7 cellular contexts compared by ENCODE assay signal in genomic region chr3:32018723-32019564, GRCh38. TPM values are rescaled to one million over a fixed set of nuclear protein-coding genes. Genes with fewer than 3 reads are reported as not detected.
A peak's percentile ranks its signal among the peaks of the same experiment; 100 is the strongest.
DNase-seq lines count a peak whose midpoint lies in the region; ATAC-seq and TF ChIP-seq lines count a peak whose summit lies in the region.

No MANE protein-coding gene starts in this region.

- H3K36me3 ChIP-seq in esophagus muscularis mucosa, result no peaks in the 10 kb centered on the region

- peaks cover 13% of the 10 kb centered on the region for H3K9me3 Mint-ChIP-seq in nephron progenitor cell

- H3K4me1 ChIP-seq in esophagus muscularis mucosa, result peaks cover 0 to 20% (median 15%) of the 10 kb centered on the region in 4 donors

- peaks cover 10% of the 10 kb centered on the region for H3K4me1 Mint-ChIP-seq in nephron progenitor cell

- no peak overlapping the region for H3K4me3 Mint-ChIP-seq in nephron progenitor cell

- no peak overlapping the region for H3K27ac Mint-ChIP-seq in nephron progenitor cell

- ATAC-seq in GM18861 (IDR thresholded peaks at IDR 0.05; ENCODE audit: unreplicated experiment), result no peak
- no peak for ATAC-seq in HG03097 (IDR thresholded peaks at IDR 0.05; ENCODE audit: low FRiP score, unreplicated experiment)

- no peaks in the 10 kb centered on the region for H3K9me3 ChIP-seq in esophagus muscularis mucosa

- TF ChIP-seq EP300 in esophagus muscularis mucosa (IDR thresholded peaks at IDR 0.05), result no peak

- no peaks in the 10 kb centered on the region for H3K27me3 ChIP-seq in HL-60 (ENCODE audit: insufficient read depth, poor library complexity, severe bottlenecking)
- H3K27me3 ChIP-seq in esophagus muscularis mucosa, result no peaks in the 10 kb centered on the region

- TF ChIP-seq CTCF in HL-60 (IDR thresholded peaks at IDR 0.05; ENCODE audit: insufficient read depth, low read length), result peak; percentile 43
- TF ChIP-seq CTCF in esophagus muscularis mucosa (IDR thresholded peaks at IDR 0.05), result peak; percentile 76 to 82 (median 77)
- peak; percentile 68 for TF ChIP-seq CTCF in nephron progenitor cell (IDR thresholded peaks at IDR 0.05)

- WGBS in esophagus muscularis mucosa, result 49% methylated on average over 5 of the region's 5 CpGs

- H3K27me3 Mint-ChIP-seq in nephron progenitor cell (ENCODE audit: low read depth, poor library complexity), result peaks cover 5% of the 10 kb centered on the region

- TF ChIP-seq POLR2A in esophagus muscularis mucosa (IDR thresholded peaks at IDR 0.05; ENCODE audit: low read depth), result no peak

- intact Hi-C loops in esophagus muscularis mucosa (cut with DNase I), result loop anchor here (1.0 kb wide), 1 partner anchor 125 kb away; no protein-coding TSS in a partner anchor

- DNase-seq in GM04503 (ENCODE audit: low read depth) (peak; percentile 5), HL-60 (ENCODE audit: low read depth in 1 of 2, low spot score in 1 of 2) (peak in 1 of 2 experiments; percentile 43), RPMI8226 (peak; percentile 31), esophagus muscularis mucosa (ENCODE audit: extremely low spot score) (no peak), nephron progenitor cell (no peak)

- H3K27ac ChIP-seq in HL-60 (replicated peaks), result no peak overlapping the region
- no peak overlapping the region for H3K27ac ChIP-seq in esophagus muscularis mucosa (replicated peaks in 1 of 4)

- H3K36me3 Mint-ChIP-seq in nephron progenitor cell (ENCODE audit: low read depth), result no peaks in the 10 kb centered on the region

- H3K4me3 ChIP-seq in HL-60 (replicated peaks; ENCODE audit: insufficient read depth, low read length) (no peak overlapping the region), esophagus muscularis mucosa (no peak overlapping the region)

RNA-seq across cellular contexts. Expression of gene ZNF860, which starts 37.4 kb away (rescaled TPM):
- total RNA-seq in esophagus muscularis mucosa, result under 1 TPM; under 0.01 to 0.66 (median 0.28) TPM

RNA-seq across cellular contexts. Expression of gene OSBPL10, which starts 37.9 kb away (rescaled TPM):
- total RNA-seq in esophagus muscularis mucosa, result 10 to 100 TPM in 1 of 4 donors, 1 to 10 TPM in 3; 6.3 to 12.2 (median 7.6) TPM

Comparison
In these comparisons a context has a peak if more than half of its experiments do, and no peak if none do; other contexts are left out.
1. DNase-seq: peak in GM04503 (single experiment) and RPMI8226 (single experiment); none in esophagus muscularis mucosa (single experiment) and nephron progenitor cell (single experiment).
2. Peak in every context shown above with its lines, with median percentiles within 50 percentile points of each other: CTCF ChIP-seq.